ENCODE assay signal across 14 cellular contexts in the genomic region with DNA sequence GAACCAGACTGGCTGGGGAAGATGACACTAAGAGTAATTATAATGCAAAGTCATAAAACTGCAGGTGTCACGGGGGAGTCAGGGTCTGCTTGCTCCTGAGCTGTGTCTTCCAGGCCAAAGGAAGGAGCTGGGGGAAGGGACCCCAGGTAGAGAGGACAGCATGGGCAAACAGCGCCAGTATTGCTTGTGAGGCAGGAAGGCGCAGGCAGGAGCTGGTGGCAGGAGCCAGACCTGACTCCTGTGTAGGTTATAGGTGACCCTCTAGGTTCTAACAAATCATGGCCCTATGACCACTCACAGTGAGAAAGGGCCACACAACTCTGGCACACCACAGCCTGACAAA. TPM values are rescaled to one million over a fixed set of nuclear protein-coding genes. Genes with fewer than 3 reads are reported as not detected.
A peak's percentile ranks its signal among the peaks of the same experiment; 100 is the strongest.
DNase-seq lines count a peak whose midpoint lies in the region; ATAC-seq, FAIRE-seq and TF ChIP-seq lines count a peak whose summit lies in the region.
"Had no signal": no experiment of that assay in that cellular context is flagged by ENCODE, and none has a peak within 500 bp of the region (broad histone marks: within the 10 kb centered on the region; RNA-seq: fewer than 3 reads in every experiment).

No MANE protein-coding gene starts in this region.

- H3K27me3 ChIP-seq in liver (ENCODE audit: control insufficient read depth in 4 of 4, insufficient read depth in 4 of 4, low read length in 3 of 4) = no peaks in the 10 kb centered on the region
- 0 out of 5 replicates have a peak, but pooled peaks cover 0 to 10% of the 10 kb centered on the region in 2 experiments for H3K27me3 ChIP-seq in HepG2 (ENCODE audit: control insufficient read depth in 1 of 2, insufficient read depth in 2 of 2, low read length in 2 of 2)
- no peaks in the 10 kb centered on the region for H3K27me3 ChIP-seq in upper lobe of right lung
- H3K27me3 ChIP-seq in osteoblast (ENCODE audit: insufficient read depth, low read length) = no peaks in the 10 kb centered on the region

- POLR2A ChIA-PET in HepG2 (lab: Yijun Ruan, JAX) = interaction anchor here (0.6 to 4.5 kb wide), 4 partner anchors 8 to 40 kb away, joined by 3 to 101 read pairs (median 34); a partner anchor contains a TSS

- H3K36me3 ChIP-seq in liver (ENCODE audit: control insufficient read depth in 4 of 4, insufficient read depth in 3 of 4, low read depth in 1 of 4, low read length in 3 of 4) (peaks cover 9 to 24% (median 15%) of the 10 kb centered on the region in 4 donors), HepG2 (replicated peaks in 1 of 2; ENCODE audit: control insufficient read depth in 1 of 2, insufficient read depth in 2 of 2, low read length in 2 of 2) (peaks cover 0 to 5% of the 10 kb centered on the region in 2 experiments; a peak in 1 of 5 replicates), upper lobe of right lung (peaks cover 42% of the 10 kb centered on the region), osteoblast (ENCODE audit: insufficient read depth, low read length) (peaks cover 9% of the 10 kb centered on the region)

- H3K4me3 ChIP-seq in liver (ENCODE audit: low read depth in 1 of 3, low read length in 3 of 3) = peak overlapping the region; percentile 73 to 91 (median 88)
- no peak overlapping the region for H3K4me3 ChIP-seq in HepG2 (replicated peaks in 1 of 3; ENCODE audit: insufficient read depth in 1 of 3, low read depth in 2 of 3, low read length in 3 of 3)
- peak overlapping the region; percentile 83 for H3K4me3 ChIP-seq in upper lobe of right lung
- no peak overlapping the region for H3K4me3 ChIP-seq in osteoblast (ENCODE audit: insufficient read depth, low read length)

- no peak overlapping the region for H3K27ac Mint-ChIP-seq in brain
- H3K27ac Mint-ChIP-seq in nephron progenitor cell = no peak overlapping the region

- H3K4me3 Mint-ChIP-seq in brain (peak overlapping the region in 3 of 5 experiments; percentile 32 to 90 (median 56)), nephron progenitor cell (peak overlapping the region; percentile 57)

- H2AFZ ChIP-seq in HepG2 (ENCODE audit: low read length) (no peak overlapping the region), osteoblast (ENCODE audit: low read length) (no peak overlapping the region)

- peaks cover 0 to 5% (median 0%) of the 10 kb centered on the region in 5 experiments for H3K9me3 Mint-ChIP-seq in brain
- no peaks in the 10 kb centered on the region for H3K9me3 Mint-ChIP-seq in nephron progenitor cell

- FAIRE-seq in HepG2 (lab: Jason Lieb, UNC) = no peak
- FAIRE-seq: GM19239 had no signal

- no peak for TF ChIP-seq CTCF in liver (IDR thresholded peaks at IDR 0.05; ENCODE audit: low read depth, low read length, missing input control)
- TF ChIP-seq CTCF in HepG2 (CRISPR knock-in tag; IDR thresholded peaks at IDR 0.05) = no peak
- no peak for TF ChIP-seq CTCF in brain (conservative IDR thresholded peaks at IDR 0.05)
- TF ChIP-seq CTCF in nephron progenitor cell (IDR thresholded peaks at IDR 0.05) = no peak
- TF ChIP-seq CTCF in upper lobe of right lung (IDR thresholded peaks at IDR 0.05) = no peak
- TF ChIP-seq CTCF in osteoblast (IDR thresholded peaks at IDR 0.05; ENCODE audit: extremely low read depth, low read depth, low read length) = no peak

- H3K27me3 Mint-ChIP-seq in brain (peaks cover 15% of the 10 kb centered on the region), nephron progenitor cell (ENCODE audit: low read depth, poor library complexity) (peaks cover 28% of the 10 kb centered on the region)

- DNase-seq in HepG2 (ENCODE audit: low spot score) (no peak), nephron progenitor cell (no peak), upper lobe of right lung (no peak), NCI-H1436 treated with DMSO at 0.1 percent for 48 hours (lab: John Stamatoyannopoulos, UW) (no peak), osteoblast (ENCODE audit: insufficient read length, low spot score, missing footprints) (no peak)
- DNase-seq: activated CD4-positive, CD25-positive, alpha-beta regulatory T cell treated with anti-CD3 and anti-CD28 coated beads, Interleukin-2, amount 50 U/mL, for 72 hours; NCI-H446; retina had no signal

- BruUV-seq in HepG2 (replicated peaks; lab: Mats Ljungman, UMichigan) = no TSS peak

- CTCF ChIA-PET in HepG2 (lab: Yijun Ruan, JAX; ENCODE audit: low intra/inter-chr PET ratio, low total read pairs) = interaction anchor here (8.0 kb wide), 1 partner anchor 38 kb away, joined by 182 read pairs; a partner anchor contains a TSS

- H3K4me2 ChIP-seq in HepG2 (ENCODE audit: low read depth, low read length) (no peak overlapping the region), osteoblast (ENCODE audit: insufficient read depth, low read length) (no peak overlapping the region)

- H3K27ac ChIP-seq in liver (ENCODE audit: low read depth in 1 of 2, low read length in 2 of 2) (peak overlapping the region; percentile 2 to 5), HepG2 (ENCODE audit: extremely low read length, insufficient read depth, low read length) (no peak overlapping the region), upper lobe of right lung (peak overlapping the region; percentile 91), osteoblast (ENCODE audit: low read depth, low read length) (no peak overlapping the region)
- H3K27ac ChIP-seq: C4-2B had no signal

- H3K4me1 Mint-ChIP-seq in brain (peaks cover 39% of the 10 kb centered on the region), nephron progenitor cell (peaks cover 44% of the 10 kb centered on the region)

- H3K9me3 ChIP-seq in liver (ENCODE audit: control insufficient read depth in 4 of 4, low read length in 3 of 4) = no peaks in the 10 kb centered on the region
- H3K9me3 ChIP-seq in HepG2 (ENCODE audit: low read length) = no peaks in the 10 kb centered on the region
- H3K9me3 ChIP-seq in upper lobe of right lung = no peaks in the 10 kb centered on the region
- no peaks in the 10 kb centered on the region for H3K9me3 ChIP-seq in osteoblast (ENCODE audit: low read depth, low read length)

- H4K20me1 ChIP-seq in HepG2 (ENCODE audit: insufficient read depth, low read length) (no peaks in the 10 kb centered on the region), osteoblast (ENCODE audit: insufficient read depth, low read length) (no peaks in the 10 kb centered on the region)

- H3K4me1 ChIP-seq in liver (ENCODE audit: control insufficient read depth in 4 of 4, insufficient read depth in 4 of 4, low read length in 3 of 4) (peaks cover 14 to 78% (median 59%) of the 10 kb centered on the region in 4 donors), HepG2 (ENCODE audit: insufficient read depth, low read length) (peaks cover 50% of the 10 kb centered on the region), upper lobe of right lung (peaks cover 71% of the 10 kb centered on the region), osteoblast (ENCODE audit: insufficient read depth, low read length) (peaks cover 15% of the 10 kb centered on the region)

- H3K9ac ChIP-seq in liver (ENCODE audit: low read depth in 1 of 2, low read length in 2 of 2) (peak overlapping the region in 1 of 2 donors; percentile 48), HepG2 (ENCODE audit: insufficient read depth, low read depth, low read length) (no peak overlapping the region)

- no peaks in the 10 kb centered on the region for H3K79me2 ChIP-seq in HepG2 (ENCODE audit: insufficient read depth, low read length)
- H3K79me2 ChIP-seq in osteoblast (ENCODE audit: insufficient read depth, low read length) = no peaks in the 10 kb centered on the region

- H3K36me3 Mint-ChIP-seq in brain = no peaks in the 10 kb centered on the region
- no peaks in the 10 kb centered on the region for H3K36me3 Mint-ChIP-seq in nephron progenitor cell (ENCODE audit: low read depth)

- ATAC-seq in HepG2 = no peak
- no peak for ATAC-seq in upper lobe of right lung
- no peak for ATAC-seq in HG03196 (IDR thresholded peaks at IDR 0.05; ENCODE audit: unreplicated experiment)
- ATAC-seq: HCT116 had no signal

- intact Hi-C loops in HepG2 (cut with micrococcal nuclease; ENCODE audit: unreplicated experiment) (loop anchor here (10.0 kb wide), 1 partner anchor 355 kb away; no protein-coding TSS in a partner anchor), upper lobe of right lung (cut with DNase I) (no loop called here)

- TF ChIP-seq POLR2A in HepG2 (IDR thresholded peaks at IDR 0.05; ENCODE audit: insufficient read depth in 1 of 2, low read depth in 2 of 2, low read length in 2 of 2) = no peak

- TF ChIP-seq RAD21 in liver (IDR thresholded peaks at IDR 0.05) (no peak), HepG2 (CRISPR knock-in tag; IDR thresholded peaks at IDR 0.05) (no peak)

- TF ChIP-seq EP300 in HepG2 (IDR thresholded peaks at IDR 0.05; ENCODE audit: low read depth in 2 of 2, low read length in 2 of 2) (no peak), HepG2 (CRISPR knock-in tag; IDR thresholded peaks at IDR 0.05; ENCODE audit: borderline replicate concordance) (no peak)

- WGBS in liver = 66% methylated on average over 3 of the region's 3 CpGs
- 100% methylated on average over 2 of the region's 3 CpGs for WGBS in HepG2 (ENCODE audit: low lambda C conversion rate)

- in situ Hi-C loops in HepG2 (cut with HindIII; ENCODE audit: extremely low pct_ligation_motif_present, low pct_unique_long_range_greater_than_20kb) = loop anchor here (5.0 kb wide), 1 partner anchor 37 kb away; no protein-coding TSS in a partner anchor

RNA-seq across cellular contexts. Expression of a gene that starts 1.9 kb away (rescaled TPM):
- total RNA-seq in liver = 10 to 100 TPM in 1 of 2 donors, 1 to 10 TPM in 1; 4.7 to 30.6 TPM
- 10 to 100 TPM; 17.9 to 32.5 TPM for polyA plus RNA-seq in liver
- total RNA-seq in HepG2 (2016; rRNA removed; fragmentation: Illumina TruSeq; extraction: Trizol) = 0.73 and 0.91 TPM in 2 replicates
- 0.20 and 0.44 TPM in 2 replicates for total RNA-seq in HepG2 (2016; cell fraction: cytosol; rRNA removed; fragmentation: Illumina TruSeq; extraction: Trizol; ENCODE audit: low read depth)
- 0.82 and 1.2 TPM in 2 replicates for total RNA-seq in HepG2 (2016; cell fraction: insoluble cytoplasmic fraction; rRNA removed; fragmentation: Illumina TruSeq; extraction: Trizol)
- 1.2 and 1.4 TPM in 2 replicates for total RNA-seq in HepG2 (2016; cell fraction: membrane; rRNA removed; fragmentation: Illumina TruSeq; extraction: Trizol)
- total RNA-seq in HepG2 (2016; cell fraction: nucleus; rRNA removed; fragmentation: Illumina TruSeq; extraction: Trizol) = 0.81 and 0.85 TPM in 2 replicates
- 1.5 and 2.8 TPM in 2 replicates for polyA plus RNA-seq in HepG2 (2011; rRNA removed)
- 1.5 and 1.7 TPM in 2 replicates for polyA plus RNA-seq in HepG2 (2011; cell fraction: cytosol; rRNA removed)
- polyA plus RNA-seq in HepG2 (2011; cell fraction: nucleus; rRNA removed) = 4.4 and 7.4 TPM in 2 replicates
- polyA plus RNA-seq in HepG2 (2012) = 2.1 and 2.9 TPM in 2 replicates
- polyA plus RNA-seq in HepG2 (2016; cell fraction: cytosol; fragmentation: Illumina TruSeq; extraction: Trizol; ENCODE audit: low read depth) = 0.21 and 0.27 TPM in 2 replicates
- 1.9 and 2.2 TPM in 2 replicates for polyA plus RNA-seq in HepG2 (2016; cell fraction: insoluble cytoplasmic fraction; fragmentation: Illumina TruSeq; extraction: Trizol; ENCODE audit: low read depth)
- polyA plus RNA-seq in HepG2 (2016; cell fraction: membrane; fragmentation: Illumina TruSeq; extraction: Trizol; ENCODE audit: low read depth) = 0.84 and 1.0 TPM in 2 replicates
- 1.9 and 3.2 TPM in 2 replicates for polyA plus RNA-seq in HepG2 (2016; cell fraction: nucleus; fragmentation: Illumina TruSeq; extraction: Trizol; ENCODE audit: insufficient read depth, low read depth)
- polyA minus RNA-seq in HepG2 (2011; rRNA and poly(A)+ RNA removed; ENCODE audit: low replicate concordance) = 1.9 and 6.3 TPM in 2 replicates
- 1.6 and 2.8 TPM in 2 replicates for polyA minus RNA-seq in HepG2 (2011; cell fraction: cytosol; rRNA and poly(A)+ RNA removed)
- 2.6 and 4.6 TPM in 2 replicates for polyA minus RNA-seq in HepG2 (2011; cell fraction: nucleus; rRNA and poly(A)+ RNA removed)
- polyA plus RNA-seq in brain (ENCODE audit: insufficient read depth, low read depth, low replicate concordance) = 2.2 TPM
- 71.6 TPM for total RNA-seq in upper lobe of right lung
- 1.1 and 1.2 TPM in 2 replicates for total RNA-seq in osteoblast

RNA-seq across cellular contexts. Expression of a gene that starts 7.2 kb away (rescaled TPM):
- 10 to 100 TPM; 20.4 to 32.9 TPM for total RNA-seq in liver
- 10 to 100 TPM; 13.9 to 17.5 TPM for polyA plus RNA-seq in liver
- total RNA-seq in HepG2 (2016; rRNA removed; fragmentation: Illumina TruSeq; extraction: Trizol) = 41.2 and 48.5 TPM in 2 replicates
- 18.9 and 21.3 TPM in 2 replicates for total RNA-seq in HepG2 (2016; cell fraction: cytosol; rRNA removed; fragmentation: Illumina TruSeq; extraction: Trizol; ENCODE audit: low read depth)
- 40.5 and 43.9 TPM in 2 replicates for total RNA-seq in HepG2 (2016; cell fraction: insoluble cytoplasmic fraction; rRNA removed; fragmentation: Illumina TruSeq; extraction: Trizol)
- 51.7 and 60.5 TPM in 2 replicates for total RNA-seq in HepG2 (2016; cell fraction: membrane; rRNA removed; fragmentation: Illumina TruSeq; extraction: Trizol)
- total RNA-seq in HepG2 (2016; cell fraction: nucleus; rRNA removed; fragmentation: Illumina TruSeq; extraction: Trizol) = 21.2 and 24.7 TPM in 2 replicates
- 39.9 and 46.2 TPM in 2 replicates for polyA plus RNA-seq in HepG2 (2011; rRNA removed)
- 40.2 and 41.3 TPM in 2 replicates for polyA plus RNA-seq in HepG2 (2011; cell fraction: cytosol; rRNA removed)
- polyA plus RNA-seq in HepG2 (2011; cell fraction: nucleus; rRNA removed) = 23.0 and 28.1 TPM in 2 replicates
- 21.8 and 22.2 TPM in 2 replicates for polyA plus RNA-seq in HepG2 (2012)
- polyA plus RNA-seq in HepG2 (2016; cell fraction: cytosol; fragmentation: Illumina TruSeq; extraction: Trizol; ENCODE audit: low read depth) = 23.5 and 31.3 TPM in 2 replicates
- polyA plus RNA-seq in HepG2 (2016; cell fraction: insoluble cytoplasmic fraction; fragmentation: Illumina TruSeq; extraction: Trizol; ENCODE audit: low read depth) = 53.8 and 56.3 TPM in 2 replicates
- 50.2 and 54.3 TPM in 2 replicates for polyA plus RNA-seq in HepG2 (2016; cell fraction: membrane; fragmentation: Illumina TruSeq; extraction: Trizol; ENCODE audit: low read depth)
- 31.0 and 31.6 TPM in 2 replicates for polyA plus RNA-seq in HepG2 (2016; cell fraction: nucleus; fragmentation: Illumina TruSeq; extraction: Trizol; ENCODE audit: insufficient read depth, low read depth)
- 48.5 and 89.7 TPM in 2 replicates for polyA minus RNA-seq in HepG2 (2011; rRNA and poly(A)+ RNA removed; ENCODE audit: low replicate concordance)
- polyA minus RNA-seq in HepG2 (2011; cell fraction: cytosol; rRNA and poly(A)+ RNA removed) = 15.7 and 16.5 TPM in 2 replicates
- 13.4 and 16.9 TPM in 2 replicates for polyA minus RNA-seq in HepG2 (2011; cell fraction: nucleus; rRNA and poly(A)+ RNA removed)
- 11.5 TPM for polyA plus RNA-seq in brain (ENCODE audit: insufficient read depth, low read depth, low replicate concordance)
- total RNA-seq in upper lobe of right lung = 60.8 TPM
- total RNA-seq in osteoblast = 56.5 and 66.6 TPM in 2 replicates

RNA-seq across cellular contexts. Expression of a gene that starts 40.4 kb away (rescaled TPM):
- 1 to 10 TPM; 3.7 to 9.2 TPM for total RNA-seq in liver
- 1 to 10 TPM; 8.7 to 9.5 TPM for polyA plus RNA-seq in liver
- 6.3 and 9.8 TPM in 2 replicates for total RNA-seq in HepG2 (2016; rRNA removed; fragmentation: Illumina TruSeq; extraction: Trizol)
- 3.3 and 3.8 TPM in 2 replicates for total RNA-seq in HepG2 (2016; cell fraction: cytosol; rRNA removed; fragmentation: Illumina TruSeq; extraction: Trizol; ENCODE audit: low read depth)
- 4.7 and 8.7 TPM in 2 replicates for total RNA-seq in HepG2 (2016; cell fraction: insoluble cytoplasmic fraction; rRNA removed; fragmentation: Illumina TruSeq; extraction: Trizol)
- total RNA-seq in HepG2 (2016; cell fraction: membrane; rRNA removed; fragmentation: Illumina TruSeq; extraction: Trizol) = 6.7 and 7.4 TPM in 2 replicates
- total RNA-seq in HepG2 (2016; cell fraction: nucleus; rRNA removed; fragmentation: Illumina TruSeq; extraction: Trizol) = 10.1 and 13.3 TPM in 2 replicates
- polyA plus RNA-seq in HepG2 (2011; rRNA removed) = 12.6 and 16.2 TPM in 2 replicates
- polyA plus RNA-seq in HepG2 (2011; cell fraction: cytosol; rRNA removed) = 6.7 and 8.8 TPM in 2 replicates
- polyA plus RNA-seq in HepG2 (2011; cell fraction: nucleus; rRNA removed) = 54.5 and 63.4 TPM in 2 replicates
- 7.1 and 8.2 TPM in 2 replicates for polyA plus RNA-seq in HepG2 (2012)
- polyA plus RNA-seq in HepG2 (2016; cell fraction: cytosol; fragmentation: Illumina TruSeq; extraction: Trizol; ENCODE audit: low read depth) = 4.2 and 5.6 TPM in 2 replicates
- 3.7 and 6.3 TPM in 2 replicates for polyA plus RNA-seq in HepG2 (2016; cell fraction: insoluble cytoplasmic fraction; fragmentation: Illumina TruSeq; extraction: Trizol; ENCODE audit: low read depth)
- polyA plus RNA-seq in HepG2 (2016; cell fraction: membrane; fragmentation: Illumina TruSeq; extraction: Trizol; ENCODE audit: low read depth) = 4.9 TPM in 2 replicates
- 20.5 and 21.1 TPM in 2 replicates for polyA plus RNA-seq in HepG2 (2016; cell fraction: nucleus; fragmentation: Illumina TruSeq; extraction: Trizol; ENCODE audit: insufficient read depth, low read depth)
- polyA minus RNA-seq in HepG2 (2011; rRNA and poly(A)+ RNA removed; ENCODE audit: low replicate concordance) = 15.2 and 19.7 TPM in 2 replicates
- polyA minus RNA-seq in HepG2 (2011; cell fraction: cytosol; rRNA and poly(A)+ RNA removed) = 2.2 and 4.5 TPM in 2 replicates
- polyA minus RNA-seq in HepG2 (2011; cell fraction: nucleus; rRNA and poly(A)+ RNA removed) = 25.0 and 25.6 TPM in 2 replicates
- polyA plus RNA-seq in brain (ENCODE audit: insufficient read depth, low read depth, low replicate concordance) = 12.9 TPM
- total RNA-seq in upper lobe of right lung = 28.3 TPM
- 8.5 and 8.7 TPM in 2 replicates for total RNA-seq in osteoblast

RNA-seq across cellular contexts. Expression of a gene that starts 42.2 kb away (rescaled TPM):
- total RNA-seq in liver (1 to 10 TPM; 1.8 to 2.7 TPM), HepG2 (2016; rRNA removed; fragmentation: Illumina TruSeq; extraction: Trizol) (1.2 and 1.6 TPM in 2 replicates), upper lobe of right lung (6.9 TPM), osteoblast (17.7 and 18.8 TPM in 2 replicates)
- polyA plus RNA-seq in liver (1 to 10 TPM in 1 of 2 donors, under 1 TPM in 1; 0.54 to 1.1 TPM), HepG2 (2011; rRNA removed) (4.6 and 4.8 TPM in 2 replicates), brain (ENCODE audit: insufficient read depth, low read depth, low replicate concordance) (13.4 TPM)
- 1.2 and 1.5 TPM in 2 replicates for total RNA-seq in HepG2 (2016; cell fraction: cytosol; rRNA removed; fragmentation: Illumina TruSeq; extraction: Trizol; ENCODE audit: low read depth)
- total RNA-seq in HepG2 (2016; cell fraction: insoluble cytoplasmic fraction; rRNA removed; fragmentation: Illumina TruSeq; extraction: Trizol) = 0.88 and 1.5 TPM in 2 replicates
- 2.2 and 3.1 TPM in 2 replicates for total RNA-seq in HepG2 (2016; cell fraction: membrane; rRNA removed; fragmentation: Illumina TruSeq; extraction: Trizol)
- 0.97 and 1.1 TPM in 2 replicates for total RNA-seq in HepG2 (2016; cell fraction: nucleus; rRNA removed; fragmentation: Illumina TruSeq; extraction: Trizol)
- polyA plus RNA-seq in HepG2 (2011; cell fraction: cytosol; rRNA removed) = 3.8 and 4.2 TPM in 2 replicates
- polyA plus RNA-seq in HepG2 (2011; cell fraction: nucleus; rRNA removed) = 8.1 and 8.7 TPM in 2 replicates
- 1.7 and 1.8 TPM in 2 replicates for polyA plus RNA-seq in HepG2 (2012)
- 1.5 and 1.8 TPM in 2 replicates for polyA plus RNA-seq in HepG2 (2016; cell fraction: cytosol; fragmentation: Illumina TruSeq; extraction: Trizol; ENCODE audit: low read depth)
- polyA plus RNA-seq in HepG2 (2016; cell fraction: insoluble cytoplasmic fraction; fragmentation: Illumina TruSeq; extraction: Trizol; ENCODE audit: low read depth) = 0.85 and 1.2 TPM in 2 replicates
- polyA plus RNA-seq in HepG2 (2016; cell fraction: membrane; fragmentation: Illumina TruSeq; extraction: Trizol; ENCODE audit: low read depth) = 2.3 and 2.4 TPM in 2 replicates
- polyA plus RNA-seq in HepG2 (2016; cell fraction: nucleus; fragmentation: Illumina TruSeq; extraction: Trizol; ENCODE audit: insufficient read depth, low read depth) = 1.6 and 2.3 TPM in 2 replicates
- 6.2 and 6.4 TPM in 2 replicates for polyA minus RNA-seq in HepG2 (2011; rRNA and poly(A)+ RNA removed; ENCODE audit: low replicate concordance)
- 1.5 and 2.3 TPM in 2 replicates for polyA minus RNA-seq in HepG2 (2011; cell fraction: cytosol; rRNA and poly(A)+ RNA removed)
- 1.8 and 3.5 TPM in 2 replicates for polyA minus RNA-seq in HepG2 (2011; cell fraction: nucleus; rRNA and poly(A)+ RNA removed)

Comparison
In these comparisons a context has a peak if more than half of its experiments do, and no peak if none do; other contexts are left out.
1. H3K27ac ChIP-seq: peak in liver (2 of 2) and upper lobe of right lung (single experiment); none in HepG2 (single experiment) and osteoblast (single experiment).
2. H3K4me3 ChIP-seq: peak in liver (3 of 3) and upper lobe of right lung (single experiment); none in HepG2 (0 of 3) and osteoblast (single experiment).